Comparison of ENCODE assay signal across 1 cellular context in the genomic region with DNA sequence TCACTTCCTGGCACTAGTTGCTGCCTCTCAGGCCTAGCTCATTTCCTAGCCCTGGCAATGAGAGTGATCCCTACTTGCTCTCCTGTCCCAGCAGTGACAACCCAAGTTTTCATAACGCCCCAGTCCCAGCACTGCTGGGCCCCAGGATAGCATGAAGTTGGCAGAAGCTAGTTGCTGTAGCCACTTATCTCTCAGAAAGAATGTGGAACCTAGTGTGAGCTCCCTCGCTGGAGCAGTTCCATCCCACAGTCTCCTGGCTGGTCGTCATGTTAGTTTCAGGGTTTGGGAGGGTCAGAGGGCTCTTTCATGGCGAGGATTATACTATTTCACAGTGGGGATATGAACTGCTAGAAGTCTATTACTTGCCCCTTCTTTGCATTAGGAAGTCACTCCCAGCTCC.
TF ChIP-seq lines count a peak whose summit lies in the region.

No MANE protein-coding gene starts in this region.

TF ChIP-seq in IMR-90, 13 proteins besides CTCF, POLR2A, EP300 and RAD21 (continued from another document):
- TF ChIP-seq, protein P1, sequence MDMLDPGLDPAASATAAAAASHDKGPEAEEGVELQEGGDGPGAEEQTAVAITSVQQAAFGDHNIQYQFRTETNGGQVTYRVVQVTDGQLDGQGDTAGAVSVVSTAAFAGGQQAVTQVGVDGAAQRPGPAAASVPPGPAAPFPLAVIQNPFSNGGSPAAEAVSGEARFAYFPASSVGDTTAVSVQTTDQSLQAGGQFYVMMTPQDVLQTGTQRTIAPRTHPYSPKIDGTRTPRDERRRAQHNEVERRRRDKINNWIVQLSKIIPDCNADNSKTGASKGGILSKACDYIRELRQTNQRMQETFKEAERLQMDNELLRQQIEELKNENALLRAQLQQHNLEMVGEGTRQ (IDR thresholded peaks at IDR 0.05; ENCODE audit: low read depth, low read length): no peak
- TF ChIP-seq FOS (IDR thresholded peaks at IDR 0.05; ENCODE audit: low read depth, low read length): no peak
- TF ChIP-seq CHD1 (IDR thresholded peaks at IDR 0.05; ENCODE audit: low read depth, low read length): no peak
- TF ChIP-seq CEBPB (IDR thresholded peaks at IDR 0.05; ENCODE audit: low read depth, low read length): no peak
- no peak for TF ChIP-seq MXI1 (IDR thresholded peaks at IDR 0.05; ENCODE audit: borderline replicate concordance, low read depth, low read length)
- TF ChIP-seq MAZ (IDR thresholded peaks at IDR 0.05; ENCODE audit: borderline replicate concordance, low read depth, low read length): no peak
- TF ChIP-seq NFE2L2 (IDR thresholded peaks at IDR 0.05; ENCODE audit: low read depth, low read length): no peak
